23 cellular contexts compared by ENCODE assay signal in the genomic region with DNA sequence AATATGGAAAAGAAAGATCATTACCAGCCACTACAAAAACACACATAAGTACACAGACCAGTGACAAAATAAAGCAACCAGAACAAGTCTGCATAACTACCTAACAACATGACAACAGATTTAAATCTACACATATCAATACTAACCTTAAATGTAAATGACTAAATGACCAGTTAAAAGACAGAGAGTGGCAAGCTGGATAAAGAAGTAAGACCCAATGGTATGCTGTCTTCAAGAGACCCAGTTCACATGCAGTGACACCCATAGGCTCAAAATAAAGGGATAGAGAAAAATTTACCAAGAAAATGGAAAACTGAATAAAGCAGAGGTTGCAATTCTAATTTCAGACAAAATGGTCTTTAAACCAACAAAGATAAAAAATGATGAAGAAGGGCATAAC.
"Had no signal": no experiment of that assay in that cellular context is flagged by ENCODE, and none has a peak within 500 bp of the region (broad histone marks: within the 10 kb centered on the region; RNA-seq: fewer than 3 reads in every experiment).

No MANE protein-coding gene starts in this region.

- H3K27ac ChIP-seq: colonic mucosa, coronary artery, dorsolateral prefrontal cortex, epithelial cell of prostate, esophagus muscularis mucosa, esophagus squamous epithelium, foreskin keratinocyte, gastrocnemius medialis, gastroesophageal sphincter, heart left ventricle, heart right ventricle had no signal

- H3K4me3 ChIP-seq: colonic mucosa, coronary artery, dorsolateral prefrontal cortex, esophagus muscularis mucosa, esophagus squamous epithelium, gastrocnemius medialis, gastroesophageal sphincter, heart left ventricle, heart right ventricle had no signal

- H3K27me3 ChIP-seq: colonic mucosa, dorsolateral prefrontal cortex, esophagus muscularis mucosa, esophagus squamous epithelium, foreskin keratinocyte, gastrocnemius medialis, gastroesophageal sphincter, heart left ventricle, heart right ventricle had no signal

- H3K36me3 ChIP-seq: colonic mucosa, esophagus muscularis mucosa, esophagus squamous epithelium, gastrocnemius medialis, gastroesophageal sphincter, heart left ventricle, heart right ventricle had no signal

- H3K9me3 ChIP-seq: colonic mucosa, gastrocnemius medialis had no signal

- H3K4me1 ChIP-seq: colonic mucosa, esophagus muscularis mucosa, esophagus squamous epithelium, gastrocnemius medialis, gastroesophageal sphincter, heart left ventricle had no signal

- DNase-seq: colonic mucosa; cortex of kidney; dermis blood vessel endothelial cell; dorsolateral prefrontal cortex; effector CD4-positive, alpha-beta T cell; effector CD8-positive, alpha-beta T cell; effector memory CD4-positive, alpha-beta T cell; effector memory CD8-positive, alpha-beta T cell; endodermal cell; erythroblast; esophagus squamous epithelium; foreskin fibroblast; foreskin keratinocyte; foreskin melanocyte; gastrocnemius medialis; glutamatergic neuron; head of caudate nucleus; heart left ventricle; heart right ventricle had no signal
